Comparison of ENCODE assay signal across 24 cellular contexts in genomic region chr2:72750977-72751639, GRCh38.
"Had no signal": no experiment of that assay in that cellular context is flagged by ENCODE, and none has a peak within 500 bp of the region (broad histone marks: within the 10 kb centered on the region; RNA-seq: fewer than 3 reads in every experiment).

No MANE protein-coding gene starts in this region.

- H3K4me1 ChIP-seq: tibial nerve had no signal

- H3K27ac ChIP-seq: sigmoid colon, stomach, suprapubic skin, tibial nerve had no signal

- H3K36me3 ChIP-seq: sigmoid colon, stomach, suprapubic skin, tibial nerve had no signal

- H3K9me3 ChIP-seq: sigmoid colon, stomach, suprapubic skin, tibial nerve had no signal

- H3K4me2 ChIP-seq: smooth muscle cell had no signal

- DNase-seq: activated B cell treated with CpG ODN at 0.5 μM for 24 hours; activated CD4-positive, alpha-beta T cell treated with anti-CD3 and anti-CD28 coated beads for 36 hours; activated CD4-positive, alpha-beta T cell treated with anti-CD3 and anti-CD28 coated beads, Interleukin-2, amount 50 U/mL, for 4 hours; activated CD8-positive, alpha-beta memory T cell treated with anti-CD3 and anti-CD28 coated beads for 24 hours; activated CD8-positive, alpha-beta memory T cell treated with anti-CD3 and anti-CD28 coated beads, Interleukin-2, amount 50 U/mL, for 4 hours; activated naive CD4-positive, alpha-beta T cell; activated naive CD8-positive, alpha-beta T cell treated with anti-CD3 and anti-CD28 coated beads for 36 hours; activated T-cell treated with anti-CD3 and anti-CD28 coated beads, Interleukin-2, amount 50 U/mL, for 24 hours; effector memory CD4-positive, alpha-beta T cell; foreskin melanocyte; naive thymus-derived CD8-positive, alpha-beta T cell; retina; sigmoid colon; stimulated activated CD4-positive, alpha-beta T cell treated with anti-CD3 and anti-CD28 coated beads, Interleukin-15, amount 100 ng/mL, for 24 hours; stomach; T-helper 9 cell had no signal

- ATAC-seq: activated CD4-positive, alpha-beta T cell treated with anti-CD3 and anti-CD28 coated beads for 36 hours; activated T-helper 17 cell treated with anti-CD3 and anti-CD28 coated beads, Interleukin-2, amount 50 U/mL, for 72 hours; esophagus mucosa; left lobe of liver; naive thymus-derived CD8-positive, alpha-beta T cell; stimulated activated memory B cell treated with anti-CD40 and anti-IgM and Interleukin-4, amounts not matched to agents 10 μg/mL and 1 μg/mL and 100 μg/mL, for 72 hours had no signal

- H3K4me3 ChIP-seq: lung, sigmoid colon, smooth muscle cell, stomach, suprapubic skin, tibial nerve had no signal

- H3K27me3 ChIP-seq: sigmoid colon, stomach, suprapubic skin, tibial nerve had no signal
